In genomic region chr3:45949432-45949831, GRCh38 we compare ENCODE assay signal across 29 cellular contexts. TPM values are rescaled to one million over a fixed set of nuclear protein-coding genes. Genes with fewer than 3 reads are reported as not detected.
DNase-seq lines count a peak whose midpoint lies in the region; ATAC-seq lines count a peak whose summit lies in the region.
"Had no signal": no experiment of that assay in that cellular context is flagged by ENCODE, and none has a peak within 500 bp of the region (broad histone marks: within the 10 kb centered on the region; RNA-seq: fewer than 3 reads in every experiment).

No MANE protein-coding gene starts in this region.

- H3K4me1 ChIP-seq in effector memory CD4-positive, alpha-beta T cell (ENCODE audit: control insufficient read depth, insufficient read depth, low read length, poor library complexity, severe bottlenecking), result peaks cover 32% of the 10 kb centered on the region

- H3K27me3 Mint-ChIP-seq in T-helper 2 cell treated with Interferon-gamma antibody and Interleukin-4, amounts not matched to agents 5 μg/mL and 100 μg/mL, for 36 hours (ENCODE audit: low read depth), result no peaks in the 10 kb centered on the region
- H3K27me3 Mint-ChIP-seq in T-cell, result no peaks in the 10 kb centered on the region

- CTCF ChIA-PET in T-cell (lab: Charles Lee), result interaction anchor here in 1 of 2 donors (1.8 kb wide), 1 partner anchor 10 kb away, joined by 6 read pairs; no protein-coding TSS in a partner anchor

- POLR2A ChIA-PET in T-cell (lab: Charles Lee), result no interaction called here

- H3K27ac ChIP-seq in effector memory CD4-positive, alpha-beta T cell (ENCODE audit: insufficient read depth, low read length, poor library complexity, severe bottlenecking), result peak overlapping the region; percentile 60
- H3K27ac ChIP-seq: right lobe of liver had no signal

- H3K36me3 ChIP-seq in effector memory CD4-positive, alpha-beta T cell (ENCODE audit: control insufficient read depth, insufficient read depth, low read length), result peaks cover 66% of the 10 kb centered on the region

- peaks cover 50% of the 10 kb centered on the region for H3K4me1 Mint-ChIP-seq in T-helper 2 cell treated with Interferon-gamma antibody and Interleukin-4, amounts not matched to agents 5 μg/mL and 100 μg/mL, for 36 hours (ENCODE audit: low read depth)
- peaks cover 38 to 84% (median 80%) of the 10 kb centered on the region in 3 donors for H3K4me1 Mint-ChIP-seq in T-cell
- H3K4me1 Mint-ChIP-seq in stimulated activated effector memory CD8-positive, alpha-beta T cell treated with anti-CD3 and anti-CD28 coated beads, Interleukin-12 subunit alpha, Interleukin-12 subunit beta, amount 100 ng/mL, for 72 hours, result peaks cover 99% of the 10 kb centered on the region

- H3K36me3 Mint-ChIP-seq in T-helper 2 cell treated with Interferon-gamma antibody and Interleukin-4, amounts not matched to agents 5 μg/mL and 100 μg/mL, for 36 hours (ENCODE audit: low read depth), result peaks cover 89% of the 10 kb centered on the region
- H3K36me3 Mint-ChIP-seq in T-cell, result peaks cover 89% of the 10 kb centered on the region
- H3K36me3 Mint-ChIP-seq in stimulated activated effector memory CD8-positive, alpha-beta T cell treated with anti-CD3 and anti-CD28 coated beads, Interleukin-12 subunit alpha, Interleukin-12 subunit beta, amount 100 ng/mL, for 72 hours, result peaks cover 100% of the 10 kb centered on the region

- H3K27ac Mint-ChIP-seq in T-helper 2 cell treated with Interferon-gamma antibody and Interleukin-4, amounts not matched to agents 5 μg/mL and 100 μg/mL, for 36 hours, result peak overlapping the region; percentile 23
- H3K27ac Mint-ChIP-seq in T-cell, result peak overlapping the region; percentile 85 to 89
- peak overlapping the region; percentile 93 for H3K27ac Mint-ChIP-seq in stimulated activated effector memory CD8-positive, alpha-beta T cell treated with anti-CD3 and anti-CD28 coated beads, Interleukin-12 subunit alpha, Interleukin-12 subunit beta, amount 100 ng/mL, for 72 hours

- no peak for ATAC-seq in T-cell (replicated peaks in 1 of 4)
- no peak for ATAC-seq in stimulated activated effector memory CD8-positive, alpha-beta T cell treated with anti-CD3 and anti-CD28 coated beads, Interleukin-12 subunit alpha, Interleukin-12 subunit beta, amount 100 ng/mL, for 72 hours
- no peak for ATAC-seq in HG03196 (IDR thresholded peaks at IDR 0.05; ENCODE audit: unreplicated experiment)
- ATAC-seq: esophagus mucosa, gastroesophageal sphincter, right lobe of liver had no signal

- H3K4me3 ChIP-seq in effector memory CD4-positive, alpha-beta T cell (ENCODE audit: insufficient read depth, low read depth, low read length, poor library complexity, severe bottlenecking), result no peak overlapping the region
- H3K4me3 ChIP-seq: gastroesophageal sphincter, MG63, right lobe of liver, tibial artery had no signal

- no peaks in the 10 kb centered on the region for H3K9me3 ChIP-seq in effector memory CD4-positive, alpha-beta T cell (ENCODE audit: control insufficient read depth, low read length)
- H3K9me3 ChIP-seq: gastroesophageal sphincter, MG63, right lobe of liver, tibial artery had no signal

- no peaks in the 10 kb centered on the region for H3K9me3 Mint-ChIP-seq in T-helper 2 cell treated with Interferon-gamma antibody and Interleukin-4, amounts not matched to agents 5 μg/mL and 100 μg/mL, for 36 hours
- no peaks in the 10 kb centered on the region for H3K9me3 Mint-ChIP-seq in T-cell
- H3K9me3 Mint-ChIP-seq in stimulated activated effector memory CD8-positive, alpha-beta T cell treated with anti-CD3 and anti-CD28 coated beads, Interleukin-12 subunit alpha, Interleukin-12 subunit beta, amount 100 ng/mL, for 72 hours, result no peaks in the 10 kb centered on the region

- DNase-seq in T-helper 2 cell treated with Interferon-gamma antibody and Interleukin-4, amounts not matched to agents 5 μg/mL and 100 μg/mL, for 36 hours (ENCODE audit: low spot score), result no peak
- DNase-seq in T-helper 2 cell, result no peak
- DNase-seq in T-cell, result no peak
- DNase-seq in effector memory CD4-positive, alpha-beta T cell, result no peak
- DNase-seq in stimulated activated effector memory CD8-positive, alpha-beta T cell treated with anti-CD3 and anti-CD28 coated beads, Interleukin-12 subunit alpha, Interleukin-12 subunit beta, amount 100 ng/mL, for 72 hours (ENCODE audit: low spot score in 2 of 2), result no peak
- DNase-seq in NCI-H2107 (lab: John Stamatoyannopoulos, UW), result no peak
- no peak for DNase-seq in iPS-NIHi7 (ENCODE audit: extremely low spot score)
- DNase-seq: 8988T; activated gamma-delta T cell treated with Interleukin-2 at 50 U/mL for 16 hours; AML-193; amygdala; GOT3; mammary epithelial cell; MG63; NCI-H1436; NCI-H2171; NCI-H69; right lobe of liver; SHP77; stimulated activated naive CD4-positive, alpha-beta T cell had no signal

- H3K27me3 ChIP-seq in effector memory CD4-positive, alpha-beta T cell (replicated peaks; ENCODE audit: control insufficient read depth, insufficient read depth, low read length, poor library complexity, severe bottlenecking), result no peaks in the 10 kb centered on the region
- H3K27me3 ChIP-seq: gastroesophageal sphincter, MG63, right lobe of liver, tibial artery had no signal

- no peak overlapping the region for H3K4me3 Mint-ChIP-seq in T-helper 2 cell treated with Interferon-gamma antibody and Interleukin-4, amounts not matched to agents 5 μg/mL and 100 μg/mL, for 36 hours
- H3K4me3 Mint-ChIP-seq in T-cell, result peak overlapping the region in 1 of 3 donors; percentile 23
- H3K4me3 Mint-ChIP-seq in stimulated activated effector memory CD8-positive, alpha-beta T cell treated with anti-CD3 and anti-CD28 coated beads, Interleukin-12 subunit alpha, Interleukin-12 subunit beta, amount 100 ng/mL, for 72 hours, result peak overlapping the region; percentile 80

RNA-seq across cellular contexts. Expression of gene CXCR6, which starts 6.2 kb away (rescaled TPM):
- 10 to 100 TPM in 1 of 5 donors, 1 to 10 TPM in 4; 2.0 to 14.7 (median 3.7) TPM for total RNA-seq in T-cell
- total RNA-seq: Daoy, kidney epithelial cell, mammary epithelial cell, myocyte, OCI-LY7, osteoblast had no signal

RNA-seq across cellular contexts. Expression of gene FYCO1, which starts 46.2 kb away (rescaled TPM):
- total RNA-seq in T-cell, result 10 to 100 TPM; 24.6 to 46.3 (median 35.0) TPM

Comparison
In these comparisons a context has a peak if more than half of its experiments do, and no peak if none do; other contexts are left out.
1. H3K27ac Mint-ChIP-seq: peak in every context shown above with its lines; median percentile 93 in stimulated activated effector memory CD8-positive, alpha-beta T cell treated with anti-CD3 and anti-CD28 coated beads, Interleukin-12 subunit alpha, Interleukin-12 subunit beta, amount 100 ng/mL, for 72 hours; 87 in T-cell; 23 in T-helper 2 cell treated with Interferon-gamma antibody and Interleukin-4, amounts not matched to agents 5 μg/mL and 100 μg/mL, for 36 hours.